ENCODE assay signal across 16 cellular contexts in the genomic region with DNA sequence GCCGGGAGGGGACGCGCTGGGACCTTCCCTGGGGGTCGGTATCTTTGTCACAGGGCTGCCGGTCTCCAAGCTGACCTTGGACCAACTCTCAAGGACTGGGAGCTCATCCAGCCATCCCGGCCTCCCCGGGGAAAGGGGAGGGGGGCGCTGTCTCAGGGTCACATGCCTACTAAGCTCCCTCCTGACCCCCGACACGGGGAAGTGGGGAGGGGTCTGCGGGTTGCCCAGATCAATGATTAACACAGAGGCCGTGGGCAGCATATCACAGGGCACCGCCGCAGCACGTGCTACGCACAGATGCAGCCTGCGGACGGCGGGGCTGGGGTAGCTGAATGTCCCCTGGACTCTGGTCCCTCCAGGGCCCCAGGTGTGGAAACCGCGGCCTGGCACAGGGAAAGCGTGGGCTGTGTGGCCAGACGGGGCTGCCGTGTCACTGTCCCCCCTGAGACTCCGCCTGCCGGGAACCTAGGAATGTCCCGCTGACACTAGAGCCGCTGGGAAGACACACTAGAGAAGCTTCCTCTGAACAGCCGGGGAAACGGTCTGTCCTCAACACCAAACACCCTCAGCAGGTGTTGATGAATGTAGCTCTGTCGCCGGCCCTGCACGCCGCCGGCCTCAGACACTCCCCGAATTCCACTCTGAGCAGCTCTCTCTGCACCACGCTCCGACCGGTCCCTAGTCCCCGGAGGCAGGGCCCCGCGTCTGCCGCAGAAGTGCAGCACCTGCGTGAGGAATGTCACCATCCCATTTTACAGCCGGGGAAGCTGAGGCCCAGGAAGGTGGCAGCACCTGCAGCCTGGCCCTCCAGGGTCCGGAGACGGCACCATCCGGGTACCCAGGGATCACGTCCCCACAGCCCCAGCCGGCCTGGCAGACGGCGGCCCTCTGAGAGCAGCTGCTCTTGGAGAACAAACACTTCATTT. TPM values are rescaled to one million over a fixed set of nuclear protein-coding genes. Genes with fewer than 3 reads are reported as not detected.
DNase-seq lines count a peak whose midpoint lies in the region; ATAC-seq, FAIRE-seq and TF ChIP-seq lines count a peak whose summit lies in the region.
"Had no signal": no experiment of that assay in that cellular context is flagged by ENCODE, and none has a peak within 500 bp of the region (broad histone marks: within the 10 kb centered on the region; RNA-seq: fewer than 3 reads in every experiment).

No MANE protein-coding gene starts in this region.

- DNase-seq in ELF-1 (ENCODE audit: low read depth, low spot score) (peak; percentile 69), WTC11 (ENCODE audit: low spot score) (no peak), left lobe of liver (ENCODE audit: low spot score) (no peak), pancreas (peak in 2 of 6 donors; percentile 34 to 72), DMS 273 treated with DMSO at 0.1 percent for 48 hours (lab: John Stamatoyannopoulos, UW) (no peak), HuH-7 (ENCODE audit: low spot score) (no peak)
- DNase-seq: ACHN, AML-193, Caco-2, NCI-H1092, NCI-H146, NCI-H2081, Right ventricle myocardium superior had no signal

- intact Hi-C loops in pancreas (cut with DNase I): no loop called here

- H3K36me3 Mint-ChIP-seq in WTC11: peaks cover 8% of the 10 kb centered on the region; the same call in 1 of the 2 replicates

- ATAC-seq in WTC11: no peak
- peak; percentile 55 for ATAC-seq in left lobe of liver
- ATAC-seq in pancreas: peak; percentile 45 to 66 (median 51)
- no peak for ATAC-seq in activated CD4-positive, CD25-positive, alpha-beta regulatory T cell treated with anti-CD3 and anti-CD28 coated beads, Interleukin-2, amount 50 U/mL, for 24 hours
- no peak for ATAC-seq in HG02623 (IDR thresholded peaks at IDR 0.05; ENCODE audit: unreplicated experiment)

- POLR2A ChIA-PET in WTC11 (lab: Charles Lee): no interaction called here

- H3K4me1 Mint-ChIP-seq in WTC11: no peaks in the 10 kb centered on the region

- H3K4me3 ChIP-seq in pancreas: no peak overlapping the region
- H3K4me3 ChIP-seq: SK-N-MC had no signal

- H3K9me3 Mint-ChIP-seq in WTC11: no peaks in the 10 kb centered on the region

- FAIRE-seq in pancreas (lab: Jason Lieb, UNC): no peak

- H3K27me3 ChIP-seq in pancreas: no peaks in the 10 kb centered on the region

- CTCF ChIA-PET in WTC11 (lab: Charles Lee): interaction anchor here (0.8 kb wide), 1 partner anchor 33 kb away, joined by 3 read pairs; the partner anchor contains the start of gene PDGFA

- peaks cover 0 to 3% (median 3%) of the 10 kb centered on the region in 3 donors for H3K4me1 ChIP-seq in pancreas
- H3K4me1 ChIP-seq: Caco-2 had no signal

- no peaks in the 10 kb centered on the region for H3K9me3 ChIP-seq in pancreas

- no peak overlapping the region for H3K27ac ChIP-seq in pancreas
- H3K27ac ChIP-seq: SK-N-MC had no signal

- no peak overlapping the region for H3K4me3 Mint-ChIP-seq in WTC11

- no peaks in the 10 kb centered on the region for H3K36me3 ChIP-seq in pancreas

- H3K27ac Mint-ChIP-seq in WTC11: no peak overlapping the region

- 26 to 31% methylated on average over 52 of the region's 52 CpGs for WGBS in pancreas, 2 donors

- no peaks in the 10 kb centered on the region for H3K27me3 Mint-ChIP-seq in WTC11 (ENCODE audit: low read depth)

- TF ChIP-seq CTCF in WTC11 (IDR thresholded peaks at IDR 0.05): no peak
- TF ChIP-seq CTCF in pancreas (IDR thresholded peaks at IDR 0.05): no peak

TF ChIP-seq in WTC11, 78 proteins besides CTCF, POLR2A, EP300 and RAD21:
- no peak for TF ChIP-seq RELA (CRISPR knock-in tag; IDR thresholded peaks at IDR 0.05; ENCODE audit: borderline replicate concordance)
- TF ChIP-seq MLX (CRISPR knock-in tag; IDR thresholded peaks at IDR 0.05): no peak
- no peak for TF ChIP-seq OVOL2 (CRISPR knock-in tag; IDR thresholded peaks at IDR 0.05; ENCODE audit: borderline replicate concordance)
- TF ChIP-seq GABPB1 (CRISPR knock-in tag; IDR thresholded peaks at IDR 0.05): peak; percentile 13; the same call in 1 of the 2 replicates
- no peak for TF ChIP-seq ZNF512 (CRISPR knock-in tag; IDR thresholded peaks at IDR 0.05; ENCODE audit: borderline replicate concordance)
- TF ChIP-seq NR3C1 (CRISPR knock-in tag; conservative IDR thresholded peaks at IDR 0.05; ENCODE audit: low read depth): no peak
- TF ChIP-seq FOXP1 (CRISPR knock-in tag; IDR thresholded peaks at IDR 0.05; ENCODE audit: borderline replicate concordance): no peak

RNA-seq across cellular contexts. Expression of gene PDGFA, which starts 33.3 kb away (rescaled TPM):
- total RNA-seq in WTC11 (2021) (114 to 131 TPM (median 129 TPM) in 3 replicates), left lobe of liver (2.7 TPM), pancreas (100 to 1,000 TPM in 1 of 6 donors, 10 to 100 TPM in 5; 54.1 to 175 (median 81.5) TPM)
- 10 to 100 TPM; 53.3 to 60.4 TPM for polyA plus RNA-seq in pancreas

Comparison
In these comparisons a context has a peak if more than half of its experiments do, and no peak if none do; other contexts are left out.
1. ATAC-seq: peak in left lobe of liver (single experiment) and pancreas (4 of 4); none in WTC11 (single experiment), activated CD4-positive, CD25-positive, alpha-beta regulatory T cell treated with anti-CD3 and anti-CD28 coated beads, Interleukin-2, amount 50 U/mL, for 24 hours (0 of 2) and HG02623 (single experiment).
2. RNA of gene PDGFA, which starts 33.3 kb away (total RNA-seq): 114 to 131 TPM in WTC11 and 54.1 to 175 TPM in pancreas; 2.7 TPM in left lobe of liver (single experiment); every median in the first group is over 10 times any median in the second.